In genomic region chr19:48395499-48395898, GRCh38 we compare ENCODE assay signal across 20 cellular contexts. TPM values are rescaled to one million over a fixed set of nuclear protein-coding genes. Genes with fewer than 3 reads are reported as not detected.
DNase-seq lines count a peak whose midpoint lies in the region; ATAC-seq and TF ChIP-seq lines count a peak whose summit lies in the region.
"Had no signal": no experiment of that assay in that cellular context is flagged by ENCODE, and none has a peak within 500 bp of the region (broad histone marks: within the 10 kb centered on the region; RNA-seq: fewer than 3 reads in every experiment).

No MANE protein-coding gene starts in this region.

- intact Hi-C loops in natural killer cell (cut with micrococcal nuclease): no loop called here

- H3K27me3 Mint-ChIP-seq in natural killer cell (ENCODE audit: low read depth in 2 of 2) (peaks cover 12 to 43% of the 10 kb centered on the region in 2 donors), mesothelial cell of epicardium (ENCODE audit: low read depth) (peaks cover 36% of the 10 kb centered on the region)
- H3K27me3 Mint-ChIP-seq in natural killer cell treated with Interleukin-12 subunit alpha and Interleukin-12 subunit beta and Interleukin-15 and Interleukin-18, amount 100 ng/mL, for 72 hours: peaks cover 29 to 36% of the 10 kb centered on the region in 2 donors

- H3K27ac ChIP-seq in angular gyrus (ENCODE audit: low read depth, low read length): peak overlapping the region; percentile 8
- H3K27ac ChIP-seq: heart right ventricle, right atrium auricular region, SJCRH30, transverse colon had no signal

- H3K9me3 Mint-ChIP-seq in natural killer cell (peaks cover 0 to 3% of the 10 kb centered on the region in 2 donors), mesothelial cell of epicardium (no peaks in the 10 kb centered on the region)
- H3K9me3 Mint-ChIP-seq in natural killer cell treated with Interleukin-12 subunit alpha and Interleukin-12 subunit beta and Interleukin-15 and Interleukin-18, amount 100 ng/mL, for 72 hours: peaks cover 4% of the 10 kb centered on the region
- H3K9me3 Mint-ChIP-seq: T-helper 2 cell treated with Interferon-gamma antibody and Interleukin-4, amounts not matched to agents 5 μg/mL and 100 μg/mL, for 36 hours had no signal

- no peaks in the 10 kb centered on the region for H3K36me3 Mint-ChIP-seq in natural killer cell
- no peaks in the 10 kb centered on the region for H3K36me3 Mint-ChIP-seq in natural killer cell treated with Interleukin-12 subunit alpha and Interleukin-12 subunit beta and Interleukin-15 and Interleukin-18, amount 100 ng/mL, for 72 hours
- no peaks in the 10 kb centered on the region for H3K36me3 Mint-ChIP-seq in mesothelial cell of epicardium

- H3K4me3 Mint-ChIP-seq in natural killer cell (peak overlapping the region; percentile 21), mesothelial cell of epicardium (peak overlapping the region; percentile 76)
- no peak overlapping the region for H3K4me3 Mint-ChIP-seq in natural killer cell treated with Interleukin-12 subunit alpha and Interleukin-12 subunit beta and Interleukin-15 and Interleukin-18, amount 100 ng/mL, for 72 hours

- TF ChIP-seq CTCF in natural killer cell (IDR thresholded peaks at IDR 0.05) (no peak), mesothelial cell of epicardium (IDR thresholded peaks at IDR 0.05; ENCODE audit: unreplicated experiment) (no peak)

- peak overlapping the region in 1 of 2 donors; percentile 24 for H3K27ac Mint-ChIP-seq in natural killer cell
- no peak overlapping the region for H3K27ac Mint-ChIP-seq in natural killer cell treated with Interleukin-12 subunit alpha and Interleukin-12 subunit beta and Interleukin-15 and Interleukin-18, amount 100 ng/mL, for 72 hours
- H3K27ac Mint-ChIP-seq in mesothelial cell of epicardium: peak overlapping the region; percentile 69
- H3K27ac Mint-ChIP-seq: T-helper 2 cell treated with Interferon-gamma antibody and Interleukin-4, amounts not matched to agents 5 μg/mL and 100 μg/mL, for 36 hours had no signal

- no peak for ATAC-seq in natural killer cell
- no peak for ATAC-seq in natural killer cell treated with Interleukin-12 subunit alpha and Interleukin-12 subunit beta and Interleukin-15 and Interleukin-18, amount 100 ng/mL, for 72 hours
- no peak for ATAC-seq in GM21825 (IDR thresholded peaks at IDR 0.05; ENCODE audit: unreplicated experiment)
- no peak for ATAC-seq in GM18520 (IDR thresholded peaks at IDR 0.05; ENCODE audit: unreplicated experiment)
- ATAC-seq: heart right ventricle; stimulated activated naive CD8-positive, alpha-beta T cell treated with anti-CD3 and anti-CD28 coated beads, Interleukin-15, Interleukin-2, amounts not matched to agents 100 U/mL and 50 U/mL, for 24 hours had no signal

- H3K4me1 Mint-ChIP-seq in natural killer cell: peaks cover 30 to 67% of the 10 kb centered on the region in 2 donors
- H3K4me1 Mint-ChIP-seq in natural killer cell treated with Interleukin-12 subunit alpha and Interleukin-12 subunit beta and Interleukin-15 and Interleukin-18, amount 100 ng/mL, for 72 hours (ENCODE audit: low read depth in 2 of 2): peaks cover 27 to 37% of the 10 kb centered on the region in 2 donors
- peaks cover 47% of the 10 kb centered on the region for H3K4me1 Mint-ChIP-seq in mesothelial cell of epicardium

- DNase-seq in natural killer cell (no peak), mesothelial cell of epicardium (ENCODE audit: low spot score in 2 of 2, unreplicated experiment in 2 of 2) (no peak), SHP77 treated with DMSO at 0.1 percent for 48 hours (lab: John Stamatoyannopoulos, UW) (no peak), DMS114 treated with DMSO at 0.1 percent for 48 hours (lab: John Stamatoyannopoulos, UW; ENCODE audit: unreplicated experiment) (no peak)
- DNase-seq in natural killer cell treated with Interleukin-12 subunit alpha and Interleukin-12 subunit beta and Interleukin-15 and Interleukin-18, amount 100 ng/mL, for 72 hours (ENCODE audit: low spot score): no peak
- DNase-seq: activated CD8-positive, alpha-beta memory T cell treated with anti-CD3 and anti-CD28 coated beads, Interleukin-2, amount 50 U/mL, for 48 hours; aorta; CD8-positive, alpha-beta memory T cell; heart right ventricle; NCI-H2029 treated with DMSO at 0.1 percent for 48 hours; NCI-H524; stimulated activated naive CD8-positive, alpha-beta T cell treated with anti-CD3 and anti-CD28 coated beads, Interleukin-15, Interleukin-2, amounts not matched to agents 100 U/mL and 50 U/mL, for 24 hours; transverse colon had no signal

RNA-seq across cellular contexts. Expression of gene GRIN2D, which starts 2.0 kb away (rescaled TPM):
- total RNA-seq in natural killer cell (under 1 TPM; 0.05 to 0.28 (median 0.07) TPM), mesothelial cell of epicardium (14.5 to 15.8 TPM (median 15.7 TPM) in 3 replicates)
- under 1 TPM; 0.14 to 0.42 TPM for total RNA-seq in natural killer cell treated with Interleukin-12 subunit alpha and Interleukin-12 subunit beta and Interleukin-15 and Interleukin-18, amount 100 ng/mL, for 72 hours
- total RNA-seq: SJCRH30 had no signal

RNA-seq across cellular contexts. Expression of gene KDELR1, which starts 4.1 kb away (rescaled TPM):
- 10 to 100 TPM; 41.5 to 47.5 (median 46.0) TPM for total RNA-seq in natural killer cell
- 10 to 100 TPM; 64.4 to 80.9 TPM for total RNA-seq in natural killer cell treated with Interleukin-12 subunit alpha and Interleukin-12 subunit beta and Interleukin-15 and Interleukin-18, amount 100 ng/mL, for 72 hours
- 255 to 262 TPM (median 260 TPM) in 3 replicates for total RNA-seq in mesothelial cell of epicardium

RNA-seq across cellular contexts. Expression of gene SYNGR4, which starts 31.3 kb away (rescaled TPM):
- total RNA-seq in natural killer cell (not detected), mesothelial cell of epicardium (not detected in 3 replicates)
- under 1 TPM in 1 of 2 donors, not detected in 1; 0.45 TPM for total RNA-seq in natural killer cell treated with Interleukin-12 subunit alpha and Interleukin-12 subunit beta and Interleukin-15 and Interleukin-18, amount 100 ng/mL, for 72 hours
- total RNA-seq: aorta; CD8-positive, alpha-beta memory T cell; heart right ventricle; lung microvascular endothelial cell; right atrium auricular region; SJCRH30; transverse colon had no signal

RNA-seq across cellular contexts. Expression of gene TMEM143, which starts 31.8 kb away (rescaled TPM):
- total RNA-seq in natural killer cell (10 to 100 TPM; 10.2 to 12.3 (median 11.1) TPM), mesothelial cell of epicardium (8.2 to 11.7 TPM (median 8.6 TPM) in 3 replicates)
- total RNA-seq in natural killer cell treated with Interleukin-12 subunit alpha and Interleukin-12 subunit beta and Interleukin-15 and Interleukin-18, amount 100 ng/mL, for 72 hours: 10 to 100 TPM in 1 of 2 donors, 1 to 10 TPM in 1; 6.9 to 25.5 TPM

RNA-seq across cellular contexts. Expression of gene GRWD1, which starts 50.3 kb away (rescaled TPM):
- total RNA-seq in natural killer cell (10 to 100 TPM; 14.2 to 29.0 (median 16.7) TPM), mesothelial cell of epicardium (34.0 to 36.5 TPM (median 36.2 TPM) in 3 replicates)
- total RNA-seq in natural killer cell treated with Interleukin-12 subunit alpha and Interleukin-12 subunit beta and Interleukin-15 and Interleukin-18, amount 100 ng/mL, for 72 hours: 100 to 1,000 TPM in 1 of 2 donors, 10 to 100 TPM in 1; 60.6 to 104 TPM

Comparison
In these comparisons a context has a peak if more than half of its experiments do, and no peak if none do; other contexts are left out.
1. RNA of gene GRIN2D, which starts 2.0 kb away (total RNA-seq): 14.5 to 15.8 TPM in mesothelial cell of epicardium; 0.14 to 0.42 TPM in natural killer cell treated with Interleukin-12 subunit alpha and Interleukin-12 subunit beta and Interleukin-15 and Interleukin-18, amount 100 ng/mL, for 72 hours and 0.05 to 0.28 TPM in natural killer cell; every median in the first group is over 10 times any median in the second.